ENCODE assay signal across 1 cellular context in the genomic region with DNA sequence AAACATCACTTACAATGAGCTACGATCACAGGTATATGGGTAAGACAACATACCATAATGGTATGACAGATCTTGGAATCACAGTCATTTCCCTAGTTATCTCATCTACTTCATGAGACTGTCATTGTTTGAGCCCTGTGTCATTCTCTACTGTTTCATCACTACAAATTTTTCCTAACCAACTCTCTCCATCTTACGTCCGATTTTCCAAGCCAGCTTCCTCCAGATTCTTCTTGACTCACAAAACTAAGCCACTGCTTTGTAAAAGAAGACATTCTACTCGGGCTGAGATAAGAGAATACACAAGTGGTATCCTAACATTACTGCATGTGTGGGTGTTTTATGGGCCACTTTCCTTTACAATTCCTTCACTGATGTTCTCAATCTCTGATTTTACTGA.
TF ChIP-seq lines count a peak whose summit lies in the region.

No MANE protein-coding gene starts in this region.

TF ChIP-seq in SK-N-SH treated with all-trans-retinoic acid at 6 μM for 48 hours, 23 proteins besides CTCF, POLR2A, EP300 and RAD21 (continued from another document):
- TF ChIP-seq OSR1 (CRISPR knock-in tag; IDR thresholded peaks at IDR 0.05) (no peak), ESRRG (CRISPR knock-in tag; IDR thresholded peaks at IDR 0.05) (no peak), ARNTL (CRISPR knock-in tag; IDR thresholded peaks at IDR 0.05; ENCODE audit: borderline replicate concordance, low read depth) (no peak), TSHZ2 (CRISPR knock-in tag; IDR thresholded peaks at IDR 0.05) (no peak), ISL1 (CRISPR knock-in tag; IDR thresholded peaks at IDR 0.05) (no peak)
